27 cellular contexts compared by ENCODE assay signal in the genomic region with DNA sequence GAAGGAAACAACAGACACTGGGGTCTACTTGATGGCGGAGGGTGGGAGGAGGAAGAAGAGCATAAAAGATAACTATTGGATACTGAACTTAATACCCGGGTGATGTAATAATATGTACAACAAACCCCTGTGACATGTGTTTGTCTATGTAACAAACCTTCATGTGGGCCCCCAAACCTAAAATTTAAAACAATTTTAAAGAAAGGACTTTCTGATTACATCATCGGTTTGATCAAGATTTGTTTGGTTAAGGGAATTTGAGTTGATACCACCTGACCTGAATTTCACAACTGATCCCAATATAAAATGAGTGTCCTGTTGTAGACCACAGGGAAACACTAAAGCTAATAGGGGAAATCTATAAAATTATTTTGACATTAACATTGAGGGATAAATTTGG.
"Had no signal": no experiment of that assay in that cellular context is flagged by ENCODE, and none has a peak within 500 bp of the region (broad histone marks: within the 10 kb centered on the region; RNA-seq: fewer than 3 reads in every experiment).

No MANE protein-coding gene starts in this region.

- H3K27me3 ChIP-seq: stomach, suprapubic skin, testis, thyroid gland, tibial artery, tibial nerve, transverse colon, upper lobe of left lung, upper lobe of right lung, uterus, vagina had no signal

- FAIRE-seq: urothelium cell line had no signal

- H3K27ac ChIP-seq: stomach, suprapubic skin, testis, thoracic aorta, thyroid gland, tibial artery, tibial nerve, transverse colon, upper lobe of left lung, upper lobe of right lung, uterus, vagina had no signal

- ATAC-seq: stimulated activated effector memory CD8-positive, alpha-beta T cell treated with anti-CD3 and anti-CD28 coated beads, Interleukin-12 subunit alpha, Interleukin-12 subunit beta, amount 100 ng/mL, for 72 hours; stimulated activated memory B cell treated with anti-CD40 and anti-IgM and Interleukin-4, amounts not matched to agents 10 μg/mL and 1 μg/mL and 100 μg/mL, for 72 hours; stimulated activated naive B cell treated with anti-CD40 and anti-IgM and Interleukin-4, amounts not matched to agents 10 μg/mL and 1 μg/mL and 100 μg/mL, for 72 hours; stimulated activated naive CD8-positive, alpha-beta T cell treated with anti-CD3 and anti-CD28 coated beads, Interleukin-15, amount 100 ng/mL, for 72 hours; stimulated activated naive CD8-positive, alpha-beta T cell treated with anti-CD3 and anti-CD28 coated beads, Interleukin-15, Interleukin-2, amounts not matched to agents 100 U/mL and 50 U/mL, for 24 hours; upper lobe of right lung had no signal

- H3K36me3 ChIP-seq: thyroid gland, uterus had no signal

- H3K9me3 ChIP-seq: stomach, suprapubic skin, testis, thoracic aorta, thyroid gland, tibial artery, tibial nerve, transverse colon, upper lobe of left lung, upper lobe of right lung, uterus, vagina had no signal

- DNase-seq: stimulated activated CD4-positive, alpha-beta T cell treated with anti-CD3 and anti-CD28 coated beads, Interleukin-2, amount 100 ng/mL, for 48 hours; stimulated activated CD4-positive, alpha-beta T cell treated with anti-CD3 and anti-CD28 coated beads, Interleukin-4, amount 100 ng/mL, for 1 hour; stimulated activated CD4-positive, alpha-beta T cell treated with anti-CD3 and anti-CD28 coated beads, Interleukin-4, amount 100 ng/mL, for 24 hours; stimulated activated CD4-positive, alpha-beta T cell treated with anti-CD3 and anti-CD28 coated beads, Interleukin-4, amount 100 ng/mL, for 4 hours; stimulated activated CD8-positive, alpha-beta memory T cell treated with anti-CD3 and anti-CD28 coated beads, Interleukin-4, amount 100 ng/mL, for 48 hours; stimulated activated naive B cell treated with anti-CD40 and anti-IgM and Interleukin-4, amounts not matched to agents 10 μg/mL and 1 μg/mL and 100 μg/mL, for 72 hours; stimulated activated naive CD4-positive, alpha-beta T cell; stimulated activated naive CD4-positive, alpha-beta T cell treated with Interleukin-2 at 50 U/mL for 16 hours; stimulated activated naive CD8-positive, alpha-beta T cell treated with anti-CD3 and anti-CD28 coated beads, Interleukin-15, amount 100 ng/mL, for 72 hours; stimulated activated naive CD8-positive, alpha-beta T cell treated with anti-CD3 and anti-CD28 coated beads, Interleukin-15, Interleukin-2, amounts not matched to agents 100 U/mL and 50 U/mL, for 24 hours; stomach; substantia nigra; testis; thyroid gland; tibial artery; transverse colon; trophoblast cell; upper lobe of left lung; upper lobe of right lung; uterus had no signal

- H3K4me3 ChIP-seq: stomach, suprapubic skin, testis, thoracic aorta, thyroid gland, tibial artery, tibial nerve, transverse colon, upper lobe of left lung, upper lobe of right lung, uterus, vagina had no signal

- H3K4me1 ChIP-seq: stomach, suprapubic skin, testis, thyroid gland, tibial artery, tibial nerve, upper lobe of left lung, upper lobe of right lung, uterus, vagina had no signal
